ENCODE assay signal across 1 cellular context in genomic region chr3:170228093-170228766, GRCh38.
A peak's percentile ranks its signal among the peaks of the same experiment; 100 is the strongest.
TF ChIP-seq lines count a peak whose summit lies in the region.

No MANE protein-coding gene starts in this region.

TF ChIP-seq in HCT116, 20 proteins besides CTCF, POLR2A, EP300 and RAD21:
- TF ChIP-seq CEBPB (IDR thresholded peaks at IDR 0.05; ENCODE audit: low read depth), result peak; percentile 55; the same call in 1 of the 2 replicates
- TF ChIP-seq TCF7L2 (IDR thresholded peaks at IDR 0.05; ENCODE audit: borderline replicate concordance, extremely low read depth, insufficient read depth, insufficient read length), result no peak
- TF ChIP-seq EZH2phosphoT487 (IDR thresholded peaks at IDR 0.05; ENCODE audit: borderline replicate concordance), result no peak
TF ChIP-seq in HCT116: peak in this region for 1.
